In the genomic region with DNA sequence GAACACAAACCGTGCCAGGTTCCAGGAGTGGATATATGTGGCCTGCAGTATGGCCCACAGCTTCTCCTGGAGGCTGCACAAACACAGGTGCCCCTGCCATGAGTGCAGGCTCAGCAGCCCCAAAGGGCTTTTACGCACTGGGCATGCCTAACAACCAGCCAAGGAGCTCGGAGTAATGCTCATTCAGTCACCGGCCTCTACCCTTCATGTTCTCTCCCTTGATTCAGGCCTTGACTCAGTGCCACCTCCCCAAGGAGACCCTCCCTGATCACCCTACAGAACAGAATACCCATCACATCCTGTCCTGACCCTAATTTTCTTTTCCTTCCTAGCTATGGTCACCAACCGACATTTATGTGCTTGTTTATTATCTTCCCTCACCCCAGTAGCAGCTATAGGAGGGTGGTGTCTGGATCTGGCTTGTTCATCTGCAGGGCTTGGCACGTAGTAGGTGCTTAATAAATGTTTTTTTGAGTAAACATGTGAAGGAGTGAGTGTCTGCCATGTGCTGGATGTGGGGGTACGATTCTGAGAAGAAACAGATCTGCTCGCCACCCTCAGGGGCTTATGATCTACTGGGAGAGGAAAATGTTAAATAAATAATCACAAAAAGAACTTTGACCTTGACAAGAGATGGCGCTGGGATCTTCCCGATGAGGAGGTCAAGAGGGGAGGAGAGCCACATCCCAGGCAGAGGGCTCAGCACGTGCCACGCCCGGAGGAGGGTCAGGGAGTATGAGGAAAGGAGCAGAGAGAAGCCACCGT, we compare ENCODE assay signal across 13 cellular contexts.
"Had no signal": no experiment of that assay in that cellular context is flagged by ENCODE, and none has a peak within 500 bp of the region (broad histone marks: within the 10 kb centered on the region; RNA-seq: fewer than 3 reads in every experiment).

No MANE protein-coding gene starts in this region.

- DNase-seq: activated naive CD4-positive, alpha-beta T cell treated with anti-CD3 and anti-CD28 coated beads, Interleukin-2, amount 50 U/mL, for 16 hours; activated T-cell treated with anti-CD3 and anti-CD28 coated beads, Interleukin-2, amount 50 U/mL, for 48 hours; brain microvascular endothelial cell; dermis blood vessel endothelial cell; kidney; ovary; stimulated activated CD4-positive, alpha-beta T cell treated with anti-CD3 and anti-CD28 coated beads, Interleukin-2, amount 100 ng/mL, for 48 hours; stimulated activated CD8-positive, alpha-beta memory T cell treated with anti-CD3 and anti-CD28 coated beads, Interleukin-4, amount 100 ng/mL, for 48 hours; T1000; upper lobe of right lung had no signal

- H3K9me3 Mint-ChIP-seq: neural crest cell; stimulated activated naive CD8-positive, alpha-beta T cell treated with anti-CD3 and anti-CD28 coated beads, Interleukin-15, Interleukin-2, amounts not matched to agents 100 ng/mL and 50 ng/mL, for 24 hours had no signal

- H3K4me3 Mint-ChIP-seq: neural crest cell; stimulated activated naive CD8-positive, alpha-beta T cell treated with anti-CD3 and anti-CD28 coated beads, Interleukin-15, Interleukin-2, amounts not matched to agents 100 ng/mL and 50 ng/mL, for 24 hours had no signal

- H3K27me3 ChIP-seq: brain microvascular endothelial cell, hepatocyte, ovary, upper lobe of right lung had no signal

- H3K4me2 ChIP-seq: hepatocyte had no signal

- H3K4me1 ChIP-seq: upper lobe of right lung had no signal

- H3K36me3 ChIP-seq: brain microvascular endothelial cell, ovary had no signal

- H3K27ac Mint-ChIP-seq: stimulated activated naive CD8-positive, alpha-beta T cell treated with anti-CD3 and anti-CD28 coated beads, Interleukin-15, Interleukin-2, amounts not matched to agents 100 ng/mL and 50 ng/mL, for 24 hours had no signal

- H3K27me3 Mint-ChIP-seq: stimulated activated naive CD8-positive, alpha-beta T cell treated with anti-CD3 and anti-CD28 coated beads, Interleukin-15, Interleukin-2, amounts not matched to agents 100 ng/mL and 50 ng/mL, for 24 hours had no signal

- FAIRE-seq: kidney had no signal

- H2AFZ ChIP-seq: hepatocyte had no signal

- H3K27ac ChIP-seq: brain microvascular endothelial cell, hepatocyte, ovary, upper lobe of right lung had no signal

- H3K4me3 ChIP-seq: hepatocyte, ovary, upper lobe of right lung had no signal

- H3K79me2 ChIP-seq: hepatocyte had no signal

- H3K9me3 ChIP-seq: ovary, upper lobe of right lung had no signal
